In genomic region chr7:38824948-38825347, GRCh38 we compare ENCODE assay signal across 7 cellular contexts.
"Had no signal": no experiment of that assay in that cellular context is flagged by ENCODE, and none has a peak within 500 bp of the region (broad histone marks: within the 10 kb centered on the region; RNA-seq: fewer than 3 reads in every experiment).

No MANE protein-coding gene starts in this region.

- H3K27ac ChIP-seq: HL-60 had no signal

- DNase-seq: IMR-90, KBM-7, KG1 had no signal

- H3K4me3 Mint-ChIP-seq: IgD-negative memory B cell had no signal

- H3K27ac Mint-ChIP-seq: IgD-negative memory B cell had no signal

- ATAC-seq: HepG2, K562 had no signal

- H3K4me3 ChIP-seq: K562 had no signal

- H3K9me3 Mint-ChIP-seq: IgD-negative memory B cell had no signal

- H3K27me3 Mint-ChIP-seq: IgD-negative memory B cell had no signal
